In the genomic region with DNA sequence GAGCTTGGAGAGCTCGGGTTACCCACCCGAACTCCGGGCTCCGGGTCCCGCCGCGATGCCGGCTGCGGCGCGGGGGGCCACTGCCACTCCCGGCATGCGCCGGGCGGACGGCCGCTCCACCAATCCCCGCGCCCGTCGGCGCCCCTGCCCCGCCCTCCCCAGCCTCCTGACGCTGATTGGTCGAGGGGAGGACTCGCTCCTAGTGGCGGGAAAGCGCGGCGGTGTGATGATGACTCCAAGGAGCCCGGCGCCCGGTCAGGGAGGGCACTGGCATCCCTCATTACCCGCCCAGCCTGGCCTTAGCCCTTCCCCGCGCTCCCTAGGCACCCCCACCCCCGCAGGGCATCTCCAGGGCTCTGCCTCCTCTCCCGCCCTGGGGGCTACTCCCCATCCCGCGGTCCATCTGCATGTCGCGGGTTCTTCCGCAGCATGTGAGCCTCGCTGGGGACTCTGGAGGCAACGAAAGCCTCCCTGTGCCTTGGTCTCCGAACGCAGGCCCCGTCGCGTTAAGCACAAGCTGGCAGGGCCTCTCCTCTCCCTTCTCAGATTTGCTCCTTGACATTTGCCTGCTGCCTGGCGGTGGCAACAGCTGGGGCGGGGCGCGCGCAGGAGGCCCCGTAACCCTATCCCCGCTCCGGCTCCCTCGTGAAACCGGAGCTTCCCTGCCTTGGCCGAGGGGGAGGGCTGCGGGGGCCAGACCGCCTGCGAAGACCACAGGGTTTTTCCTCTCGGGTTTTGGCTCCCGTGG, we compare ENCODE assay signal across 8 cellular contexts. TPM values are rescaled to one million over a fixed set of nuclear protein-coding genes. Genes with fewer than 3 reads are reported as not detected.
A peak's percentile ranks its signal among the peaks of the same experiment; 100 is the strongest.
DNase-seq lines count a peak whose midpoint lies in the region; ATAC-seq and TF ChIP-seq lines count a peak whose summit lies in the region.

No MANE protein-coding gene starts in this region.

- intact Hi-C loops in natural killer cell (cut with micrococcal nuclease): no loop called here

- H3K36me3 Mint-ChIP-seq in natural killer cell: no peaks in the 10 kb centered on the region
- peaks cover 7% of the 10 kb centered on the region for H3K36me3 Mint-ChIP-seq in stimulated activated effector memory CD8-positive, alpha-beta T cell treated with anti-CD3 and anti-CD28 coated beads, Interleukin-12 subunit alpha, Interleukin-12 subunit beta, amount 100 ng/mL, for 72 hours

- no peaks in the 10 kb centered on the region for H3K27me3 ChIP-seq in Peyer's patch

- peaks cover 0 to 6% of the 10 kb centered on the region in 2 donors for H3K27me3 Mint-ChIP-seq in natural killer cell (ENCODE audit: low read depth in 2 of 2)

- peak overlapping the region in 2 of 4 donors; percentile 14 to 68 for H3K27ac ChIP-seq in Peyer's patch

- peak; percentile 60 for DNase-seq in DMS53 treated with DMSO at 0.1 percent for 48 hours (lab: John Stamatoyannopoulos, UW; ENCODE audit: unreplicated experiment)
- DNase-seq in Kasumi-1 (lab: John Stamatoyannopoulos, UW): peak; percentile 49 to 57
- DNase-seq in Peyer's patch: peak; percentile 87 to 94 (median 92)
- peak; percentile 85 for DNase-seq in activated T-helper 1 cell treated with Interleukin-2 at 50 U/mL for 16 hours (ENCODE audit: low read depth)
- DNase-seq in fibroblast of mammary gland (ENCODE audit: low read depth): peak; percentile 79
- DNase-seq in natural killer cell: peak; percentile 76
- DNase-seq in stimulated activated effector memory CD8-positive, alpha-beta T cell treated with anti-CD3 and anti-CD28 coated beads, Interleukin-12 subunit alpha, Interleukin-12 subunit beta, amount 100 ng/mL, for 72 hours (ENCODE audit: low spot score in 2 of 2): peak; percentile 72 to 89

- peak overlapping the region; percentile 68 for H3K4me3 Mint-ChIP-seq in natural killer cell
- peak overlapping the region; percentile 86 for H3K4me3 Mint-ChIP-seq in stimulated activated effector memory CD8-positive, alpha-beta T cell treated with anti-CD3 and anti-CD28 coated beads, Interleukin-12 subunit alpha, Interleukin-12 subunit beta, amount 100 ng/mL, for 72 hours

- no peaks in the 10 kb centered on the region for H3K9me3 ChIP-seq in Peyer's patch

- no peaks in the 10 kb centered on the region for H3K36me3 ChIP-seq in Peyer's patch

- ATAC-seq in GM21737 (IDR thresholded peaks at IDR 0.05; ENCODE audit: unreplicated experiment) (peak; percentile 66), natural killer cell (peak; percentile 95 to 98 (median 98))
- ATAC-seq in stimulated activated effector memory CD8-positive, alpha-beta T cell treated with anti-CD3 and anti-CD28 coated beads, Interleukin-12 subunit alpha, Interleukin-12 subunit beta, amount 100 ng/mL, for 72 hours: peak; percentile 96

- H3K27ac Mint-ChIP-seq in natural killer cell: peak overlapping the region in 1 of 2 donors; percentile 58
- peak overlapping the region; percentile 88 for H3K27ac Mint-ChIP-seq in stimulated activated effector memory CD8-positive, alpha-beta T cell treated with anti-CD3 and anti-CD28 coated beads, Interleukin-12 subunit alpha, Interleukin-12 subunit beta, amount 100 ng/mL, for 72 hours

- TF ChIP-seq CTCF in Peyer's patch (IDR thresholded peaks at IDR 0.05) (peak in 5 of 6 experiments; percentile 23 to 44 (median 32)), fibroblast of mammary gland (conservative IDR thresholded peaks at IDR 0.05; ENCODE audit: control insufficient read depth, insufficient read depth, low read depth, low read length) (no peak), natural killer cell (IDR thresholded peaks at IDR 0.05) (no peak)

- H3K4me3 ChIP-seq in Peyer's patch: peak overlapping the region; percentile 47 to 79 (median 75)
- H3K4me3 ChIP-seq in fibroblast of mammary gland (ENCODE audit: control insufficient read depth, low read depth, low read length): peak overlapping the region; percentile 66

- no peak for TF ChIP-seq POLR2A in Peyer's patch (IDR thresholded peaks at IDR 0.05)

- no peaks in the 10 kb centered on the region for H3K9me3 Mint-ChIP-seq in natural killer cell
- no peaks in the 10 kb centered on the region for H3K9me3 Mint-ChIP-seq in stimulated activated effector memory CD8-positive, alpha-beta T cell treated with anti-CD3 and anti-CD28 coated beads, Interleukin-12 subunit alpha, Interleukin-12 subunit beta, amount 100 ng/mL, for 72 hours

- peaks cover 0 to 15% (median 6%) of the 10 kb centered on the region in 4 donors for H3K4me1 ChIP-seq in Peyer's patch

- H3K4me1 Mint-ChIP-seq in natural killer cell: peaks cover 10 to 27% of the 10 kb centered on the region in 2 donors
- H3K4me1 Mint-ChIP-seq in stimulated activated effector memory CD8-positive, alpha-beta T cell treated with anti-CD3 and anti-CD28 coated beads, Interleukin-12 subunit alpha, Interleukin-12 subunit beta, amount 100 ng/mL, for 72 hours: peaks cover 37% of the 10 kb centered on the region

RNA-seq across cellular contexts. Expression of a gene that starts 1.7 kb away (rescaled TPM):
- total RNA-seq in Peyer's patch (100 to 1,000 TPM in 1 of 4 donors, 1 to 10 TPM in 1, under 1 TPM in 1, not detected in 1; 0.35 to 142 (median 2.0) TPM), natural killer cell (1 to 10 TPM in 2 of 3 donors, under 1 TPM in 1; 0.75 to 2.5 (median 1.3) TPM)

RNA-seq across cellular contexts. Expression of a gene that starts 16.4 kb away (rescaled TPM):
- total RNA-seq in Peyer's patch: 10 to 100 TPM; 34.7 to 94.9 (median 78.8) TPM
- 100 to 1,000 TPM in 1 of 3 donors, 10 to 100 TPM in 2; 85.4 to 110 (median 91.5) TPM for total RNA-seq in natural killer cell

RNA-seq across cellular contexts. Expression of a gene that starts 33.9 kb away (rescaled TPM):
- total RNA-seq in Peyer's patch (100 to 1,000 TPM; 125 to 157 (median 131) TPM), natural killer cell (100 to 1,000 TPM; 108 to 128 (median 118) TPM)

RNA-seq across cellular contexts. Expression of a gene that starts 45.0 kb away (rescaled TPM):
- total RNA-seq in Peyer's patch (100 to 1,000 TPM in 3 of 4 donors, 10 to 100 TPM in 1; 70.6 to 394 (median 120) TPM), natural killer cell (10 to 100 TPM; 53.4 to 63.4 (median 60.1) TPM)

RNA-seq across cellular contexts. Expression of a gene that starts 51.8 kb away (rescaled TPM):
- total RNA-seq in Peyer's patch (10 to 100 TPM in 1 of 4 donors, 1 to 10 TPM in 1, not detected in 2; 6.3 to 85.8 TPM), natural killer cell (1 to 10 TPM in 1 of 3 donors, under 1 TPM in 2; 0.79 to 2.5 (median 0.96) TPM)

Comparison
In these comparisons a context has a peak if more than half of its experiments do, and no peak if none do; other contexts are left out.
1. CTCF ChIP-seq: peak in Peyer's patch (5 of 6); none in fibroblast of mammary gland (single experiment) and natural killer cell (single experiment).
2. Peak in every context shown above with its lines, with median percentiles within 50 percentile points of each other: DNase-seq and ATAC-seq.